8 cellular contexts compared by ENCODE assay signal in the genomic region with DNA sequence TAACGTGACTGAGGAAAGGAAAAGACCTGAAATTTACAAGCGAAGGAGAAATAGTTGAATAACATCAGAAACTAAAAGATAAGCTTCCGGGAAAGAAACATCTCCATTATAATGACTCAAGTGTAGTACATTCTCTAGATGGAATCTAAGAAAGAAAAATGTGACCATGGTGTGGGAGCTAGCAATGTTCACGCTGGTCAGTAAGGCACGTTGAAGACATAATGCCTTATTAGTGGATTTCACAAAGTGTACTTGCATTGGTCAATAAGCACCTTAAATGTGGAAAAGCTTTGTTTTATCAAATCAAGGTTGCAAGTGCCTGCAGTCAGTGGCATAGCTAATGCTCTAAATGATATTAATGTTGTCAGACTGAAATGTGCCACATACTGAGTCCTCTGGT. TPM values are rescaled to one million over a fixed set of nuclear protein-coding genes. Genes with fewer than 3 reads are reported as not detected.
DNase-seq lines count a peak whose midpoint lies in the region; ATAC-seq and TF ChIP-seq lines count a peak whose summit lies in the region.

No MANE protein-coding gene starts in this region.

- no peak for DNase-seq in activated CD8-positive, alpha-beta T cell treated with anti-CD3 and anti-CD28 coated beads, Interleukin-2, amount 10 ng/mL, durations not matched to agents 7 days and 5 days
- DNase-seq in smooth muscle cell (lab: John Stamatoyannopoulos, UW; ENCODE audit: unreplicated experiment), result no peak
- DNase-seq in stimulated activated naive CD4-positive, alpha-beta T cell (lab: John Stamatoyannopoulos, UW), result no peak
- no peak for DNase-seq in anterior cingulate cortex (lab: John Stamatoyannopoulos, UW)

- H4K20me1 ChIP-seq in smooth muscle cell (ENCODE audit: low read depth), result peaks cover 21% of the 10 kb centered on the region

- peaks cover 14% of the 10 kb centered on the region for H3K4me1 ChIP-seq in HEK293 (ENCODE audit: control insufficient read depth, insufficient read depth, low read length)
- peaks cover 16% of the 10 kb centered on the region; the same call in 1 of the 2 replicates for H3K4me1 ChIP-seq in iPS-20b (ENCODE audit: insufficient read depth, low read length)
- peaks cover 21% of the 10 kb centered on the region for H3K4me1 ChIP-seq in smooth muscle cell (ENCODE audit: low read depth)

- H3K27ac ChIP-seq in HEK293 (ENCODE audit: extremely low read depth, low read depth, low read length), result no peak overlapping the region
- H3K27ac ChIP-seq in iPS-20b (ENCODE audit: low read length), result no peak overlapping the region
- H3K27ac ChIP-seq in smooth muscle cell (ENCODE audit: low read depth), result no peak overlapping the region

- H3F3A ChIP-seq in smooth muscle cell (ENCODE audit: low read depth), result no peaks in the 10 kb centered on the region

- H3K36me3 ChIP-seq in HEK293 (ENCODE audit: control insufficient read depth in 2 of 2, insufficient read depth in 1 of 2, low read length in 2 of 2) (no peaks in the 10 kb centered on the region), iPS-20b (ENCODE audit: insufficient read depth, low read depth, low read length) (no peaks in the 10 kb centered on the region), smooth muscle cell (ENCODE audit: low read depth) (no peaks in the 10 kb centered on the region)

- POLR2A ChIA-PET in HEK293 (lab: Yijun Ruan, JAX), result interaction anchor here (0.6 kb wide), 1 partner anchor 15 kb away, joined by 9 read pairs; no protein-coding TSS in a partner anchor
- POLR2A ChIA-PET in activated CD8-positive, alpha-beta T cell treated with anti-CD3 and anti-CD28 coated beads, Interleukin-2, amount 10 ng/mL, durations not matched to agents 7 days and 5 days (lab: Charles Lee), result no interaction called here

- no peaks in the 10 kb centered on the region for H3K9me3 ChIP-seq in HEK293 (ENCODE audit: control insufficient read depth, insufficient read depth, low read depth, low read length)
- no peaks in the 10 kb centered on the region for H3K9me3 ChIP-seq in iPS-20b (ENCODE audit: insufficient read depth, low read depth, low read length)
- H3K9me3 ChIP-seq in smooth muscle cell (replicated peaks; ENCODE audit: low read depth), result no peaks in the 10 kb centered on the region

- peaks cover 17% of the 10 kb centered on the region for H3K27me3 ChIP-seq in iPS-20b (ENCODE audit: insufficient read depth, low read length)
- peaks cover 9% of the 10 kb centered on the region for H3K27me3 ChIP-seq in smooth muscle cell (ENCODE audit: low read depth)

- ATAC-seq in activated CD8-positive, alpha-beta T cell treated with anti-CD3 and anti-CD28 coated beads, Interleukin-2, amount 10 ng/mL, durations not matched to agents 7 days and 5 days, result no peak
- ATAC-seq in GM18867 (IDR thresholded peaks at IDR 0.05; ENCODE audit: unreplicated experiment) (no peak), esophagus mucosa (no peak)

- peak overlapping the region; percentile 37 for H3K4me3 Mint-ChIP-seq in activated CD8-positive, alpha-beta T cell treated with anti-CD3 and anti-CD28 coated beads, Interleukin-2, amount 10 ng/mL, durations not matched to agents 7 days and 5 days

- H3K27ac Mint-ChIP-seq in activated CD8-positive, alpha-beta T cell treated with anti-CD3 and anti-CD28 coated beads, Interleukin-2, amount 10 ng/mL, durations not matched to agents 7 days and 5 days, result no peak overlapping the region

- under 1% methylated on average over 5 of the region's 5 CpGs for WGBS in smooth muscle cell (ENCODE audit: low lambda C conversion rate)

- H3K79me2 ChIP-seq in smooth muscle cell (ENCODE audit: low read depth), result no peaks in the 10 kb centered on the region

- peaks cover 1% of the 10 kb centered on the region for H3K36me3 Mint-ChIP-seq in activated CD8-positive, alpha-beta T cell treated with anti-CD3 and anti-CD28 coated beads, Interleukin-2, amount 10 ng/mL, durations not matched to agents 7 days and 5 days (ENCODE audit: low read depth)

- H3K4me3 ChIP-seq in HEK293 (ENCODE audit: low read depth, low read length), result peak overlapping the region; percentile 60
- peak overlapping the region; percentile 92 for H3K4me3 ChIP-seq in iPS-20b (ENCODE audit: low read length)
- peak overlapping the region; percentile 70 for H3K4me3 ChIP-seq in smooth muscle cell

- peaks cover 40% of the 10 kb centered on the region for H3K27me3 Mint-ChIP-seq in activated CD8-positive, alpha-beta T cell treated with anti-CD3 and anti-CD28 coated beads, Interleukin-2, amount 10 ng/mL, durations not matched to agents 7 days and 5 days (ENCODE audit: low read depth)

- peak overlapping the region; percentile 89; the same call in 1 of the 2 replicates for H3K9ac ChIP-seq in iPS-20b (ENCODE audit: low read depth, low read length)
- H3K9ac ChIP-seq in smooth muscle cell (ENCODE audit: low read depth), result no peak overlapping the region

- H3K4me1 Mint-ChIP-seq in activated CD8-positive, alpha-beta T cell treated with anti-CD3 and anti-CD28 coated beads, Interleukin-2, amount 10 ng/mL, durations not matched to agents 7 days and 5 days (ENCODE audit: low read depth), result peaks cover 15% of the 10 kb centered on the region

- no peaks in the 10 kb centered on the region for H3K9me3 Mint-ChIP-seq in activated CD8-positive, alpha-beta T cell treated with anti-CD3 and anti-CD28 coated beads, Interleukin-2, amount 10 ng/mL, durations not matched to agents 7 days and 5 days (ENCODE audit: insufficient read depth)

- CTCF ChIA-PET in HEK293 (lab: Yijun Ruan, JAX), result interaction anchor here (0.5 to 4.5 kb wide), 62 partner anchors 9 to 1098 kb away, joined by 3 to 52 read pairs (median 4); no protein-coding TSS in a partner anchor
- CTCF ChIA-PET in activated CD8-positive, alpha-beta T cell treated with anti-CD3 and anti-CD28 coated beads, Interleukin-2, amount 10 ng/mL, durations not matched to agents 7 days and 5 days (lab: Charles Lee), result interaction anchor here (1.1 to 2.6 kb wide), 3 partner anchors 15 to 1227 kb away, joined by 3 to 7 read pairs (median 4); no protein-coding TSS in a partner anchor

- TF ChIP-seq CTCF in HEK293 (tag by site-specific recombination; IDR thresholded peaks at IDR 0.05), result no peak
- no peak for TF ChIP-seq CTCF in smooth muscle cell (IDR thresholded peaks at IDR 0.05; ENCODE audit: borderline replicate concordance, insufficient read depth, poor library complexity, severe bottlenecking)

- peak overlapping the region; percentile 97 for H2AFZ ChIP-seq in smooth muscle cell (ENCODE audit: low read depth)

- H3K4me2 ChIP-seq in smooth muscle cell, result peak overlapping the region; percentile 91

TF ChIP-seq in HEK293, 187 proteins besides CTCF, POLR2A, EP300 and RAD21 (continues in another document):
- TF ChIP-seq ZNF629 (tag by site-specific recombination; IDR thresholded peaks at IDR 0.05) (no peak), ZNF843 (tag by site-specific recombination; IDR thresholded peaks at IDR 0.05) (no peak), RBAK (tag by site-specific recombination; IDR thresholded peaks at IDR 0.05) (no peak), ZNF202 (tag by site-specific recombination; IDR thresholded peaks at IDR 0.05; ENCODE audit: borderline replicate concordance) (no peak), ZNF830 (tag by site-specific recombination; IDR thresholded peaks at IDR 0.05; ENCODE audit: low read depth) (no peak), ZNF138 (tag by site-specific recombination; IDR thresholded peaks at IDR 0.05; ENCODE audit: borderline replicate concordance) (no peak), PRDM1 (tag by site-specific recombination; IDR thresholded peaks at IDR 0.05) (no peak), ZNF548 (tag by site-specific recombination; IDR thresholded peaks at IDR 0.05) (no peak)
- TF ChIP-seq, protein P1, sequence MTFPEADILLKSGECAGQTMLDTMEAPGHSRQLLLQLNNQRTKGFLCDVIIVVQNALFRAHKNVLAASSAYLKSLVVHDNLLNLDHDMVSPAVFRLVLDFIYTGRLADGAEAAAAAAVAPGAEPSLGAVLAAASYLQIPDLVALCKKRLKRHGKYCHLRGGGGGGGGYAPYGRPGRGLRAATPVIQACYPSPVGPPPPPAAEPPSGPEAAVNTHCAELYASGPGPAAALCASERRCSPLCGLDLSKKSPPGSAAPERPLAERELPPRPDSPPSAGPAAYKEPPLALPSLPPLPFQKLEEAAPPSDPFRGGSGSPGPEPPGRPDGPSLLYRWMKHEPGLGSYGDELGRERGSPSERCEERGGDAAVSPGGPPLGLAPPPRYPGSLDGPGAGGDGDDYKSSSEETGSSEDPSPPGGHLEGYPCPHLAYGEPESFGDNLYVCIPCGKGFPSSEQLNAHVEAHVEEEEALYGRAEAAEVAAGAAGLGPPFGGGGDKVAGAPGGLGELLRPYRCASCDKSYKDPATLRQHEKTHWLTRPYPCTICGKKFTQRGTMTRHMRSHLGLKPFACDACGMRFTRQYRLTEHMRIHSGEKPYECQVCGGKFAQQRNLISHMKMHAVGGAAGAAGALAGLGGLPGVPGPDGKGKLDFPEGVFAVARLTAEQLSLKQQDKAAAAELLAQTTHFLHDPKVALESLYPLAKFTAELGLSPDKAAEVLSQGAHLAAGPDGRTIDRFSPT (tag by site-specific recombination; IDR thresholded peaks at IDR 0.05), result no peak
- TF ChIP-seq, protein P2, sequence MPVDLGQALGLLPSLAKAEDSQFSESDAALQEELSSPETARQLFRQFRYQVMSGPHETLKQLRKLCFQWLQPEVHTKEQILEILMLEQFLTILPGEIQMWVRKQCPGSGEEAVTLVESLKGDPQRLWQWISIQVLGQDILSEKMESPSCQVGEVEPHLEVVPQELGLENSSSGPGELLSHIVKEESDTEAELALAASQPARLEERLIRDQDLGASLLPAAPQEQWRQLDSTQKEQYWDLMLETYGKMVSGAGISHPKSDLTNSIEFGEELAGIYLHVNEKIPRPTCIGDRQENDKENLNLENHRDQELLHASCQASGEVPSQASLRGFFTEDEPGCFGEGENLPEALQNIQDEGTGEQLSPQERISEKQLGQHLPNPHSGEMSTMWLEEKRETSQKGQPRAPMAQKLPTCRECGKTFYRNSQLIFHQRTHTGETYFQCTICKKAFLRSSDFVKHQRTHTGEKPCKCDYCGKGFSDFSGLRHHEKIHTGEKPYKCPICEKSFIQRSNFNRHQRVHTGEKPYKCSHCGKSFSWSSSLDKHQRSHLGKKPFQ (tag by site-specific recombination; IDR thresholded peaks at IDR 0.05), result no peak

RNA-seq across cellular contexts. Expression of a gene that starts 2.8 kb away (rescaled TPM):
- under 1 TPM; 0.18 to 0.58 TPM for total RNA-seq in activated CD8-positive, alpha-beta T cell treated with anti-CD3 and anti-CD28 coated beads, Interleukin-2, amount 10 ng/mL, durations not matched to agents 7 days and 5 days
- total RNA-seq in smooth muscle cell (17.1 and 18.0 TPM in 2 replicates), esophagus mucosa (6.2 TPM)
- 8.9 and 11.9 TPM in 2 replicates for polyA plus RNA-seq in smooth muscle cell
